ENCODE assay signal across 8 cellular contexts in the genomic region with DNA sequence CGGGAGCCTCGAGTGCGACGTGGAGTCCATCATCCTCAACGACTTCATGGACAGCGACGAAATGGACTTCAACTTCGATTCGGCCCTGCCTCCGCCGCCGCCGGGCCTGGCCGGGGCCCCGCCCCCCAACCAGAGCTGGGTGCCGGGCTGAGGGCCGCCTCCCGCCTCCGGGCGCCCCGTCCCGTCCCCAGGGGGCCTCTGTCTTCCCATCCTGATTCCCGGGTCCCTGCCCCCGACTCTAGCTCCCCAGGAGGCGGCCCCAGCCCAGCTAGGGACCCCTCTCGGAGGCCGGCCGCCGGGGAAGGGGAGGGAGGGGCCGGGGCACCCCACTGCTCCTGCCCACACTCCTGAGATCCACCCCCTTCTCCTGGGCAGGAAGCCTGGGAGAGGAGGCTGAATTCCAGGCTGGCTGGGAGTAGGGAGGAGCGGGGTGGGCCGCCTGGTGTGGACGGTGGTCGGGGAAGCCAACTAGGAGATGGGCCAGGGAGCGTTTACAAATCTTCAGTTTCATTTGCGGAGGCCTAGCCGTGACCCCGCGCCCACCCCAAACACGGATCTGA. TPM values are rescaled to one million over a fixed set of nuclear protein-coding genes. Genes with fewer than 3 reads are reported as not detected.
DNase-seq lines count a peak whose midpoint lies in the region; ATAC-seq lines count a peak whose summit lies in the region.

No MANE protein-coding gene starts in this region.

- DNase-seq in Right ventricle myocardium inferior (ENCODE audit: missing footprints) (no peak), cardiac septum (ENCODE audit: low spot score) (no peak), lung microvascular endothelial cell (ENCODE audit: low read depth in 2 of 2) (peak; percentile 27 to 41), Karpas-422 (no peak)
- DNase-seq in central memory CD8-positive, alpha-beta T cell (ENCODE audit: low spot score in 2 of 2) = no peak
- DNase-seq in stimulated activated CD4-positive, alpha-beta T cell treated with anti-CD3 and anti-CD28 coated beads, Interleukin-4, amount 100 ng/mL, for 1 hour = no peak

- H3K9me2 ChIP-seq in Karpas-422 (replicated peaks; ENCODE audit: insufficient read depth, low read length) = no peaks in the 10 kb centered on the region

- H4K20me1 ChIP-seq in Karpas-422 (ENCODE audit: insufficient read depth, low read depth, low read length) = no peaks in the 10 kb centered on the region

- H3K27ac ChIP-seq in Karpas-422 (ENCODE audit: low read length) = no peak overlapping the region

- no peaks in the 10 kb centered on the region for H3K27me3 ChIP-seq in Karpas-422 (ENCODE audit: low read length)

- peaks cover 68% of the 10 kb centered on the region for H3K27me3 Mint-ChIP-seq in central memory CD8-positive, alpha-beta T cell

- no peak overlapping the region for H3K27ac Mint-ChIP-seq in central memory CD8-positive, alpha-beta T cell (ENCODE audit: low read depth)

- no peak overlapping the region for H2AFZ ChIP-seq in Karpas-422 (ENCODE audit: low read length)

- no peaks in the 10 kb centered on the region for H3K9me3 ChIP-seq in Karpas-422 (ENCODE audit: low read length)

- intact Hi-C loops in Right ventricle myocardium inferior (cut with DNase I) = no loop called here
- intact Hi-C loops in cardiac septum (cut with DNase I) = no loop called here

- H3K9ac ChIP-seq in Karpas-422 (ENCODE audit: low read length) = no peak overlapping the region

- no peak overlapping the region for H3K4me3 ChIP-seq in Karpas-422 (ENCODE audit: low read length)

- peak overlapping the region; percentile 65 for H3K4me3 Mint-ChIP-seq in central memory CD8-positive, alpha-beta T cell

- H3K4me2 ChIP-seq in Karpas-422 (ENCODE audit: low read depth, low read length, poor library complexity, severe bottlenecking) = no peak overlapping the region

- no peaks in the 10 kb centered on the region for H3K79me2 ChIP-seq in Karpas-422 (ENCODE audit: low read length)

- peaks cover 38% of the 10 kb centered on the region for H3K4me1 ChIP-seq in Karpas-422 (ENCODE audit: low read length)

- H3K4me1 Mint-ChIP-seq in central memory CD8-positive, alpha-beta T cell = peaks cover 12% of the 10 kb centered on the region

- H3K9me3 Mint-ChIP-seq in central memory CD8-positive, alpha-beta T cell = no peaks in the 10 kb centered on the region

- ATAC-seq in Right ventricle myocardium inferior = peak; percentile 62
- no peak for ATAC-seq in central memory CD8-positive, alpha-beta T cell (replicated peaks; ENCODE audit: extremely low read depth, poor library complexity, severe bottlenecking)
- ATAC-seq in GM19324 (IDR thresholded peaks at IDR 0.05; ENCODE audit: low FRiP score, unreplicated experiment) = no peak
- no peak for ATAC-seq in HG03097 (IDR thresholded peaks at IDR 0.05; ENCODE audit: low FRiP score, unreplicated experiment)

- no peaks in the 10 kb centered on the region for H3K36me3 ChIP-seq in Karpas-422 (ENCODE audit: insufficient read depth, low read length)

- peaks cover 2% of the 10 kb centered on the region for H3K36me3 Mint-ChIP-seq in central memory CD8-positive, alpha-beta T cell (ENCODE audit: insufficient read depth)

RNA-seq across cellular contexts. Expression of a gene that starts 21.4 kb away (rescaled TPM):
- total RNA-seq in Right ventricle myocardium inferior (4.5 TPM), cardiac septum (2.0 TPM), lung microvascular endothelial cell (not detected in 2 replicates)
- total RNA-seq in Karpas-422 (2014; rRNA removed; shearing (Covaris generic); ENCODE audit: low replicate concordance) = 0.51 TPM in 1 of 2 replicates, not detected in the other

Comparison
In these comparisons a context has a peak if more than half of its experiments do, and no peak if none do; other contexts are left out.
1. DNase-seq: peak in lung microvascular endothelial cell (2 of 2); none in Right ventricle myocardium inferior (single experiment), cardiac septum (single experiment), central memory CD8-positive, alpha-beta T cell (0 of 2), Karpas-422 (single experiment) and stimulated activated CD4-positive, alpha-beta T cell treated with anti-CD3 and anti-CD28 coated beads, Interleukin-4, amount 100 ng/mL, for 1 hour (single experiment).